ENCODE assay signal across 8 cellular contexts in the genomic region with DNA sequence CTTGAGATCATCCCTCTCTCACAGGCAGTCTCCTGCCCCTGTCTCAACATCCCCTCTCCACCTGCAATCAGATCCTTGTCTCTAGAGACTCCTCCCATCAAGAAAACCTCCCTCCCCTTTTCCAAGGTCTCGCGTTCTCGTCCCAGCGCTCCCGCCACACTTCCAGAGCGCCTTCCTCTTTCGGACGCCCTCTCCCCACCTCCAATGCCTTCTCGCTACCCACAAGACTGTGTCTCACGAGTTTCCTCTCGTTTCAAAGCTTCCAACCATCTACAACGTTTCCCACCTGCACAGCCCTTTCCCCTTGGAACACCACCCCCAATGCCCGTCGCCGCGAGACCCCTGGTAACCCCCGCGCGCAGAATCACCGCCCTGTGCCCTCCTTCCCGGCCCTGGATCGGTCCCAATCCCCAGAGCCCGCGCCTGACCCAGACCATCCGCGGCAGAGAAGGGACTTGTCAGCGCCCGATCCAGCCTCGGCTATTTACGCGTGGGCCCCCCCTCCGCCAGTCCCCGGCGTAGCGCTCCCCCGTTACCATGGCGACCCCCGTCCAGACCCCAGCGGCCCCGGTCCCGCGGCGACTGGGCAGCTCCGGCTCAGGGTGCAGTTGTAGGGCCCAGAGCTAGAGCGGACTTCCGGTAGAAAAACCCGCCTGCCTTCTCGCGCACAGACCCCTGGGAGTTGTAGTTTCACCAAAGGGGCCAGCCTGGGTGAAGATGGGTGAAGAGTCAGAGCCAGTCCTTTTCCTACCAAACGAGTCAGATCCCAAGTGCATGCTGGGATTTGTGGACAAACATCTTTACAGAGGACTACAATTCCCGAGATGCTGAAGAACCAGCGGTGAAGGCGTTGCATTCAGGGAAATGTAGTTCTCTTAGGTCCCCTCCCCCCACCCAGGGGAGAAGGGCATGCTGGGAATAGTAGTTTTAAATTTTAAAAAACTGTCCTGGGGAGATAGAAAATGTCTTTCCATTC. TPM values are rescaled to one million over a fixed set of nuclear protein-coding genes. Genes with fewer than 3 reads are reported as not detected.
DNase-seq lines count a peak whose midpoint lies in the region; ATAC-seq and TF ChIP-seq lines count a peak whose summit lies in the region.

A gene (minus strand): TSS at position 619 of the 976 bp plus-strand sequence. CDS start 80 bp downstream, at position 539.

- H3K4me3 ChIP-seq in GM06990 (replicated peaks; ENCODE audit: low read depth, low read length) (peak within 1 kb of the TSS; percentile 99), suprapubic skin (peak within 1 kb of the TSS; percentile 88)

- TF ChIP-seq POLR2A in suprapubic skin (IDR thresholded peaks at IDR 0.05), result peak; percentile 20 to 57

- H3K36me3 Mint-ChIP-seq in activated naive CD4-positive, alpha-beta T cell treated with anti-CD3 and anti-CD28 coated beads, Interleukin-2, amount 50 U/mL, for 24 hours, result peaks cover 6% of the 10 kb centered on the region

- H3K4me3 Mint-ChIP-seq in activated naive CD4-positive, alpha-beta T cell treated with anti-CD3 and anti-CD28 coated beads, Interleukin-2, amount 50 U/mL, for 24 hours, result peak within 1 kb of the TSS; percentile 94

- H3K27ac Mint-ChIP-seq in activated naive CD4-positive, alpha-beta T cell treated with anti-CD3 and anti-CD28 coated beads, Interleukin-2, amount 50 U/mL, for 24 hours, result peak within 1 kb of the TSS; percentile 93

- WGBS in suprapubic skin, result under 1% methylated on average over 53 of the region's 53 CpGs

- peaks cover 19% of the 10 kb centered on the region for H3K4me1 ChIP-seq in suprapubic skin

- no peaks in the 10 kb centered on the region for H3K9me3 ChIP-seq in suprapubic skin

- H3K4me1 Mint-ChIP-seq in activated naive CD4-positive, alpha-beta T cell treated with anti-CD3 and anti-CD28 coated beads, Interleukin-2, amount 50 U/mL, for 24 hours, result peaks cover 24% of the 10 kb centered on the region

- H3K36me3 ChIP-seq in GM06990 (ENCODE audit: control insufficient read depth, insufficient read depth, low read length) (no peaks in the 10 kb centered on the region), suprapubic skin (peaks cover 10% of the 10 kb centered on the region)

- H3K27me3 Mint-ChIP-seq in activated naive CD4-positive, alpha-beta T cell treated with anti-CD3 and anti-CD28 coated beads, Interleukin-2, amount 50 U/mL, for 24 hours, result no peaks in the 10 kb centered on the region

- TF ChIP-seq CTCF in GM06990 (IDR thresholded peaks at IDR 0.05; ENCODE audit: insufficient read depth, low read length, poor library complexity, severe bottlenecking) (no peak), suprapubic skin (IDR thresholded peaks at IDR 0.05) (no peak)

- peak within 1 kb of the TSS; percentile 92 for H3K27ac ChIP-seq in suprapubic skin

- no peaks in the 10 kb centered on the region for H3K9me3 Mint-ChIP-seq in activated naive CD4-positive, alpha-beta T cell treated with anti-CD3 and anti-CD28 coated beads, Interleukin-2, amount 50 U/mL, for 24 hours

- peak; percentile 88 for DNase-seq in GM06990 (ENCODE audit: extremely low read depth, insufficient read length)
- DNase-seq in NCI-H1092 (lab: John Stamatoyannopoulos, UW), result peak; percentile 93
- peak; percentile 99 for DNase-seq in globus pallidus (ENCODE audit: low spot score)
- peak; percentile 76 to 99 (median 97) for DNase-seq in nucleus accumbens (lab: John Stamatoyannopoulos, UW)
- DNase-seq in suprapubic skin (ENCODE audit: low spot score in 2 of 2), result peak; percentile 97 to 98

- ATAC-seq in HG02588 (IDR thresholded peaks at IDR 0.05; ENCODE audit: unreplicated experiment) (peak; percentile 92), SK-N-SH treated with all-trans-retinoic acid at 6 μM for 48 hours (peak; percentile 96)

- H3K27me3 ChIP-seq in GM06990 (replicated peaks; ENCODE audit: control insufficient read depth, insufficient read depth, low read length) (no peaks in the 10 kb centered on the region), suprapubic skin (no peaks in the 10 kb centered on the region)

- TF ChIP-seq EP300 in suprapubic skin (IDR thresholded peaks at IDR 0.05), result no peak

TF ChIP-seq in SK-N-SH treated with all-trans-retinoic acid at 6 μM for 48 hours, 23 proteins besides CTCF, POLR2A, EP300 and RAD21 (continues in another document):
- TF ChIP-seq, protein P1, sequence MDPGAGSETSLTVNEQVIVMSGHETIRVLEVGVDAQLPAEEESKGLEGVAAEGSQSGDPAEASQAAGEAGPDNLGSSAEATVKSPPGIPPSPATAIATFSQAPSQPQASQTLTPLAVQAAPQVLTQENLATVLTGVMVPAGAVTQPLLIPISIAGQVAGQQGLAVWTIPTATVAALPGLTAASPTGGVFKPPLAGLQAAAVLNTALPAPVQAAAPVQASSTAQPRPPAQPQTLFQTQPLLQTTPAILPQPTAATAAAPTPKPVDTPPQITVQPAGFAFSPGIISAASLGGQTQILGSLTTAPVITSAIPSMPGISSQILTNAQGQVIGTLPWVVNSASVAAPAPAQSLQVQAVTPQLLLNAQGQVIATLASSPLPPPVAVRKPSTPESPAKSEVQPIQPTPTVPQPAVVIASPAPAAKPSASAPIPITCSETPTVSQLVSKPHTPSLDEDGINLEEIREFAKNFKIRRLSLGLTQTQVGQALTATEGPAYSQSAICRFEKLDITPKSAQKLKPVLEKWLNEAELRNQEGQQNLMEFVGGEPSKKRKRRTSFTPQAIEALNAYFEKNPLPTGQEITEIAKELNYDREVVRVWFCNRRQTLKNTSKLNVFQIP (CRISPR knock-in tag; IDR thresholded peaks at IDR 0.05; ENCODE audit: borderline replicate concordance, low read depth), result no peak
- TF ChIP-seq, protein P2, sequence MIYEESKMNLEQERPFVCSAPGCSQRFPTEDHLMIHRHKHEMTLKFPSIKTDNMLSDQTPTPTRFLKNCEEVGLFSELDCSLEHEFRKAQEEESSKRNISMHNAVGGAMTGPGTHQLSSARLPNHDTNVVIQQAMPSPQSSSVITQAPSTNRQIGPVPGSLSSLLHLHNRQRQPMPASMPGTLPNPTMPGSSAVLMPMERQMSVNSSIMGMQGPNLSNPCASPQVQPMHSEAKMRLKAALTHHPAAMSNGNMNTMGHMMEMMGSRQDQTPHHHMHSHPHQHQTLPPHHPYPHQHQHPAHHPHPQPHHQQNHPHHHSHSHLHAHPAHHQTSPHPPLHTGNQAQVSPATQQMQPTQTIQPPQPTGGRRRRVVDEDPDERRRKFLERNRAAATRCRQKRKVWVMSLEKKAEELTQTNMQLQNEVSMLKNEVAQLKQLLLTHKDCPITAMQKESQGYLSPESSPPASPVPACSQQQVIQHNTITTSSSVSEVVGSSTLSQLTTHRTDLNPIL (CRISPR knock-in tag; IDR thresholded peaks at IDR 0.05; ENCODE audit: low read depth), result no peak
- TF ChIP-seq, protein P3, sequence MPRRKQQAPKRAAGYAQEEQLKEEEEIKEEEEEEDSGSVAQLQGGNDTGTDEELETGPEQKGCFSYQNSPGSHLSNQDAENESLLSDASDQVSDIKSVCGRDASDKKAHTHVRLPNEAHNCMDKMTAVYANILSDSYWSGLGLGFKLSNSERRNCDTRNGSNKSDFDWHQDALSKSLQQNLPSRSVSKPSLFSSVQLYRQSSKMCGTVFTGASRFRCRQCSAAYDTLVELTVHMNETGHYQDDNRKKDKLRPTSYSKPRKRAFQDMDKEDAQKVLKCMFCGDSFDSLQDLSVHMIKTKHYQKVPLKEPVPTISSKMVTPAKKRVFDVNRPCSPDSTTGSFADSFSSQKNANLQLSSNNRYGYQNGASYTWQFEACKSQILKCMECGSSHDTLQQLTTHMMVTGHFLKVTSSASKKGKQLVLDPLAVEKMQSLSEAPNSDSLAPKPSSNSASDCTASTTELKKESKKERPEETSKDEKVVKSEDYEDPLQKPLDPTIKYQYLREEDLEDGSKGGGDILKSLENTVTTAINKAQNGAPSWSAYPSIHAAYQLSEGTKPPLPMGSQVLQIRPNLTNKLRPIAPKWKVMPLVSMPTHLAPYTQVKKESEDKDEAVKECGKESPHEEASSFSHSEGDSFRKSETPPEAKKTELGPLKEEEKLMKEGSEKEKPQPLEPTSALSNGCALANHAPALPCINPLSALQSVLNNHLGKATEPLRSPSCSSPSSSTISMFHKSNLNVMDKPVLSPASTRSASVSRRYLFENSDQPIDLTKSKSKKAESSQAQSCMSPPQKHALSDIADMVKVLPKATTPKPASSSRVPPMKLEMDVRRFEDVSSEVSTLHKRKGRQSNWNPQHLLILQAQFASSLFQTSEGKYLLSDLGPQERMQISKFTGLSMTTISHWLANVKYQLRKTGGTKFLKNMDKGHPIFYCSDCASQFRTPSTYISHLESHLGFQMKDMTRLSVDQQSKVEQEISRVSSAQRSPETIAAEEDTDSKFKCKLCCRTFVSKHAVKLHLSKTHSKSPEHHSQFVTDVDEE (CRISPR knock-in tag; IDR thresholded peaks at IDR 0.05), result peak; percentile 93
- TF ChIP-seq ZNF70 (CRISPR knock-in tag; IDR thresholded peaks at IDR 0.05) (no peak; the same call in 1 of the 2 replicates), SNAI2 (CRISPR knock-in tag; IDR thresholded peaks at IDR 0.05) (0 out of 2 replicates have a peak, but pooled peaks have one; percentile 42), ISL1 (CRISPR knock-in tag; IDR thresholded peaks at IDR 0.05) (no peak), CSDC2 (CRISPR knock-in tag; IDR thresholded peaks at IDR 0.05) (peak; percentile 57; the same call in 1 of the 2 replicates), ZC3H10 (CRISPR knock-in tag; IDR thresholded peaks at IDR 0.05) (no peak)
- TF ChIP-seq, protein P4, sequence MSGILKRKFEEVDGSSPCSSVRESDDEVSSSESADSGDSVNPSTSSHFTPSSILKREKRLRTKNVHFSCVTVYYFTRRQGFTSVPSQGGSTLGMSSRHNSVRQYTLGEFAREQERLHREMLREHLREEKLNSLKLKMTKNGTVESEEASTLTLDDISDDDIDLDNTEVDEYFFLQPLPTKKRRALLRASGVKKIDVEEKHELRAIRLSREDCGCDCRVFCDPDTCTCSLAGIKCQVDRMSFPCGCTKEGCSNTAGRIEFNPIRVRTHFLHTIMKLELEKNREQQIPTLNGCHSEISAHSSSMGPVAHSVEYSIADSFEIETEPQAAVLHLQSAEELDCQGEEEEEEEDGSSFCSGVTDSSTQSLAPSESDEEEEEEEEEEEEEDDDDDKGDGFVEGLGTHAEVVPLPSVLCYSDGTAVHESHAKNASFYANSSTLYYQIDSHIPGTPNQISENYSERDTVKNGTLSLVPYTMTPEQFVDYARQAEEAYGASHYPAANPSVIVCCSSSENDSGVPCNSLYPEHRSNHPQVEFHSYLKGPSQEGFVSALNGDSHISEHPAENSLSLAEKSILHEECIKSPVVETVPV (CRISPR knock-in tag; IDR thresholded peaks at IDR 0.05), result no peak

RNA-seq across cellular contexts. Expression of the gene that starts here (rescaled TPM):
- total RNA-seq in suprapubic skin, result 10 to 100 TPM; 50.6 to 93.3 (median 75.0) TPM

Comparison
In these comparisons a context has a peak if more than half of its experiments do, and no peak if none do; other contexts are left out.
1. Peak in every context shown above with its lines: DNase-seq, ATAC-seq, H3K4me3 ChIP-seq and H3K27ac ChIP-seq.